In the genomic region with DNA sequence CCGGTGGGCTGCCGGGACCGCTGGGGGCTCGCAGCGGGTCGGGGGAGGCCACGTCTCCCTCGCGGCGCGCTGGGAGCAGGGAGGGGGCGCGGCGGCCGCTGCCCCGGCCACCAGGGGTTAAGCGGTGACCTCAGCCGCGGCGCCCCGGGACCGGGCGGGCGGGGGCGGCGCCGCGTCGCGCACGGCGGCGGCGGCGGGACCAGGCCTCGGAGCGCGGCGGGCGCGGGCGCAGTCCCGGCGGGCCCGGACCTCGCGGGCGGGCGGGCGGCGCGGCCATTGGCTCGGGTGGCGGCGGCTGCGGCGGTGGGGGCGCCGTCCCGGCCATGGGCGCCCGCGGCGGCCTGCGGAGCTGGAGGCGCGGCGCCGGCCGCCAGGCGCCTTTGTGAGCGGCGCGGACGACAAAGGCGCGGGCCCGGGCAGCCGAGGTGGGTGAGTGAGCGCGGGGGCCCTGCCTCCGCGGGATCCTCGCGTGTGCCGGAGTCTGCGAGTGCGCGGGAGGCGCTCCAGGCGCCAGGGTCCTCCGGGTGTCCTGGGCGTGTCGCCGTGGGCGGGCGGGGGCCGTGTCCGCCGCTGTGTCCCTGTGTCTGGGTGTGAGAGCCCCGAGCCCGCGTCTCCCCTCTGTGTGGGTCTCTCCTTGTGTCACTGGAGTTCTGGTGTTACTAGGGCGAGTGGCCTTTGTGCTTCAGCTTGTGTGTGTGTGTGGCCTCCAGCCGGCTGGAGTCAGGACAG, we compare ENCODE assay signal across 8 cellular contexts. TPM values are rescaled to one million over a fixed set of nuclear protein-coding genes. Genes with fewer than 3 reads are reported as not detected.
DNase-seq lines count a peak whose midpoint lies in the region; ATAC-seq and TF ChIP-seq lines count a peak whose summit lies in the region.
"Had no signal": no experiment of that assay in that cellular context is flagged by ENCODE, and none has a peak within 500 bp of the region (broad histone marks: within the 10 kb centered on the region; RNA-seq: fewer than 3 reads in every experiment).

Gene ARHGEF10L (plus strand): TSS at position 173 of the 729 bp plus-strand sequence. CDS start 40,898 bp downstream, outside the sequence.

- H3K9me3 ChIP-seq in T-helper 17 cell (ENCODE audit: control insufficient read depth, low read length, poor library complexity, severe bottlenecking) = no peaks in the 10 kb centered on the region

- H3K9me3 Mint-ChIP-seq in glutamatergic neuron (ENCODE audit: unreplicated experiment) (peaks cover 8% of the 10 kb centered on the region), osteocyte (ENCODE audit: unreplicated experiment) (no peaks in the 10 kb centered on the region)
- H3K9me3 Mint-ChIP-seq: T-helper 1 cell treated with Interleukin-12 subunit alpha and Interleukin-12 subunit beta and Interleukin-4 antibody, amounts not matched to agents 30 μg/mL and 1 μg/mL, for 36 hours had no signal

- ATAC-seq in T-helper 17 cell (no peak), GM19397 (IDR thresholded peaks at IDR 0.05; ENCODE audit: unreplicated experiment) (no peak)

- H3K27ac Mint-ChIP-seq in T-helper 17 cell (no peak within 1 kb of the TSS), glutamatergic neuron (ENCODE audit: unreplicated experiment) (peak within 1 kb of the TSS; percentile 99), osteocyte (ENCODE audit: unreplicated experiment) (peak within 1 kb of the TSS; percentile 92)
- H3K27ac Mint-ChIP-seq: T-helper 1 cell treated with Interleukin-12 subunit alpha and Interleukin-12 subunit beta and Interleukin-4 antibody, amounts not matched to agents 30 μg/mL and 1 μg/mL, for 36 hours had no signal

- TF ChIP-seq CTCF in GM20000 (IDR thresholded peaks at IDR 0.05; ENCODE audit: extremely low read depth, missing control alignments) = no peak
- no peak for TF ChIP-seq CTCF in glutamatergic neuron (IDR thresholded peaks at IDR 0.05; ENCODE audit: partially characterized antibody, unreplicated experiment)
- no peak for TF ChIP-seq CTCF in osteocyte (IDR thresholded peaks at IDR 0.05)

- peaks cover 11% of the 10 kb centered on the region for H3K36me3 Mint-ChIP-seq in T-helper 17 cell (ENCODE audit: low read depth)
- H3K36me3 Mint-ChIP-seq in glutamatergic neuron (ENCODE audit: unreplicated experiment) = no peaks in the 10 kb centered on the region
- no peaks in the 10 kb centered on the region for H3K36me3 Mint-ChIP-seq in osteocyte (ENCODE audit: unreplicated experiment)

- H3K27me3 Mint-ChIP-seq in T-helper 17 cell = peaks cover 61% of the 10 kb centered on the region
- H3K27me3 Mint-ChIP-seq in glutamatergic neuron (ENCODE audit: unreplicated experiment) = peaks cover 6% of the 10 kb centered on the region
- no peaks in the 10 kb centered on the region for H3K27me3 Mint-ChIP-seq in osteocyte (ENCODE audit: unreplicated experiment)

- H3K4me3 Mint-ChIP-seq in T-helper 17 cell = peak within 1 kb of the TSS; percentile 83
- H3K4me3 Mint-ChIP-seq in glutamatergic neuron (ENCODE audit: unreplicated experiment) = peak within 1 kb of the TSS; percentile 95
- H3K4me3 Mint-ChIP-seq in osteocyte (ENCODE audit: unreplicated experiment) = peak within 1 kb of the TSS; percentile 85
- H3K4me3 Mint-ChIP-seq: T-helper 1 cell treated with Interleukin-12 subunit alpha and Interleukin-12 subunit beta and Interleukin-4 antibody, amounts not matched to agents 30 μg/mL and 1 μg/mL, for 36 hours had no signal

- DNase-seq in GM20000 (ENCODE audit: low spot score) (peak; percentile 56), T-helper 17 cell (no peak), glutamatergic neuron (peak; percentile 45), osteocyte (ENCODE audit: extremely low spot score, unreplicated experiment) (no peak), OCI-M2 (lab: John Stamatoyannopoulos, UW; ENCODE audit: unreplicated experiment) (no peak)
- no peak for DNase-seq in stimulated activated CD4-positive, alpha-beta T cell treated with anti-CD3 and anti-CD28 coated beads, Interleukin-12 subunit alpha, Interleukin-12 subunit beta, amount 100 ng/mL, for 4 hours

- peaks cover 11% of the 10 kb centered on the region for H3K4me1 Mint-ChIP-seq in T-helper 17 cell
- H3K4me1 Mint-ChIP-seq in glutamatergic neuron (ENCODE audit: low read depth, unreplicated experiment) = peaks cover 16% of the 10 kb centered on the region
- H3K4me1 Mint-ChIP-seq in osteocyte (ENCODE audit: unreplicated experiment) = peaks cover 25% of the 10 kb centered on the region

RNA-seq across cellular contexts. Expression of gene ARHGEF10L, which starts in this region (rescaled TPM):
- total RNA-seq in T-helper 17 cell = under 1 TPM in 1 of 2 donors, not detected in 1; 0.35 TPM
- total RNA-seq in glutamatergic neuron (ENCODE audit: unreplicated experiment) = 89.8 TPM
- 24.0 and 26.0 TPM in 2 replicates for total RNA-seq in osteocyte

Comparison
In these comparisons a context has a peak if more than half of its experiments do, and no peak if none do; other contexts are left out.
1. RNA of gene ARHGEF10L (total RNA-seq): 89.8 TPM in glutamatergic neuron (single experiment) and 24.0 to 26.0 TPM in osteocyte; 0.35 TPM in T-helper 17 cell; every median in the first group is over 10 times any median in the second.
2. DNase-seq: peak in GM20000 (single experiment) and glutamatergic neuron (single experiment); none in T-helper 17 cell (0 of 3), osteocyte (single experiment), stimulated activated CD4-positive, alpha-beta T cell treated with anti-CD3 and anti-CD28 coated beads, Interleukin-12 subunit alpha, Interleukin-12 subunit beta, amount 100 ng/mL, for 4 hours (single experiment) and OCI-M2 (single experiment).
3. Peak in every context shown above with its lines, with median percentiles within 50 percentile points of each other: H3K4me3 Mint-ChIP-seq.